In the genomic region with DNA sequence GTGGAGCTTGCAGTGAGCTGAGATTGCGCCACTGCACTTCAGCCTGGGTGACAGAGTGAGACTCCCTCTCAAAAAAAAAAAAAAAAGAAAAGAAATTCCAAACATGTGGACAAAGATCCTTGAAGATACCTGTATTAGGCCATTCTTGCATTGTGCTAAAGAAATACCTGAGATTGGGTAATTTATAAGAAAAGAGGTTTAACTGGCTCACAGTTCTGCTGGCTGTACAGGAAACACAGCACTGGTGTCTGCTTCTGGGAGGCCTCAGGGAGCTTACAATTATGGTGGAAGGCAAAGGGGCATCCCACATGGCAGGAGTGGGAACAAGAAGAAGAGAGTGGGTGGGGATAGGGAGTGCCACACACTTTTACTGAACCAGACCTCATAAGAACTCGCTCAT, we compare ENCODE assay signal across 6 cellular contexts.
"Had no signal": no experiment of that assay in that cellular context is flagged by ENCODE, and none has a peak within 500 bp of the region (broad histone marks: within the 10 kb centered on the region; RNA-seq: fewer than 3 reads in every experiment).

No MANE protein-coding gene starts in this region.

- H3K4me3 ChIP-seq: K562 had no signal

- H3K27ac ChIP-seq: HL-60, KMS-11 had no signal

- DNase-seq: IMR-90, KBM-7, KG1 had no signal

- H3K9ac ChIP-seq: KMS-11 had no signal

- H3K4me2 ChIP-seq: KMS-11 had no signal
